In genomic region chr19:35247526-35248309, GRCh38 we compare ENCODE assay signal across 9 cellular contexts. TPM values are rescaled to one million over a fixed set of nuclear protein-coding genes. Genes with fewer than 3 reads are reported as not detected.
DNase-seq lines count a peak whose midpoint lies in the region; TF ChIP-seq lines count a peak whose summit lies in the region.
"Had no signal": no experiment of that assay in that cellular context is flagged by ENCODE, and none has a peak within 500 bp of the region (broad histone marks: within the 10 kb centered on the region; RNA-seq: fewer than 3 reads in every experiment).

No MANE protein-coding gene starts in this region.

- TF ChIP-seq CTCF in GM20000 (IDR thresholded peaks at IDR 0.05; ENCODE audit: extremely low read depth, missing control alignments) (peak; percentile 43), KMS-11 (conservative IDR thresholded peaks at IDR 0.05; ENCODE audit: low read depth, low read length) (peak; percentile 54), VCaP (conservative IDR thresholded peaks at IDR 0.05) (peak; percentile 78), testis (IDR thresholded peaks at IDR 0.05) (peak in 2 of 3 experiments; percentile 40 to 53)

- WGBS in testis, 2 donors: 3% methylated on average over 11 to 21 of the region's 42 CpGs

- peak overlapping the region; percentile 95 for H3K4me2 ChIP-seq in KMS-11

- H3K4me1 ChIP-seq in KMS-11 (ENCODE audit: low read depth, poor library complexity, severe bottlenecking) (peaks cover 8% of the 10 kb centered on the region), duodenal mucosa (ENCODE audit: control insufficient read depth in 1 of 2, insufficient read depth in 2 of 2, low read length in 2 of 2) (peaks cover 9 to 10% of the 10 kb centered on the region in 2 donors), mononuclear cell (ENCODE audit: insufficient read depth, low read length) (peaks cover 24% of the 10 kb centered on the region), testis (no peaks in the 10 kb centered on the region)

- peak overlapping the region; percentile 85 for H2AFZ ChIP-seq in KMS-11 (ENCODE audit: low read depth)

- no peaks in the 10 kb centered on the region for H3K9me3 ChIP-seq in duodenal mucosa (ENCODE audit: control insufficient read depth in 1 of 2, low read length in 2 of 2)
- no peaks in the 10 kb centered on the region for H3K9me3 ChIP-seq in mononuclear cell (ENCODE audit: low read depth, low read length)
- no peaks in the 10 kb centered on the region for H3K9me3 ChIP-seq in testis

- H3K79me2 ChIP-seq in KMS-11 (ENCODE audit: insufficient read depth, low read depth): no peaks in the 10 kb centered on the region

- intact Hi-C loops in testis (cut with DNase I; ENCODE audit: low total_unique reads): no loop called here

- H3K27ac ChIP-seq in KMS-11: no peak overlapping the region
- peak overlapping the region; percentile 100 for H3K27ac ChIP-seq in VCaP
- H3K27ac ChIP-seq in duodenal mucosa (ENCODE audit: low read depth, low read length): peak overlapping the region; percentile 93
- H3K27ac ChIP-seq in testis: peak overlapping the region; percentile 86 to 88
- H3K27ac ChIP-seq: HL-60 had no signal

- peaks cover 5% of the 10 kb centered on the region for H3K27me3 ChIP-seq in KMS-11 (ENCODE audit: insufficient read depth, low read depth)
- H3K27me3 ChIP-seq in duodenal mucosa (ENCODE audit: control insufficient read depth in 1 of 2, insufficient read depth in 2 of 2, low read length in 2 of 2): no peaks in the 10 kb centered on the region
- H3K27me3 ChIP-seq in mononuclear cell (ENCODE audit: insufficient read depth, low read length): peaks cover 47% of the 10 kb centered on the region
- H3K27me3 ChIP-seq in testis: no peaks in the 10 kb centered on the region

- H4K20me1 ChIP-seq in KMS-11 (ENCODE audit: insufficient read depth): no peaks in the 10 kb centered on the region

- H3K36me3 ChIP-seq in KMS-11 (ENCODE audit: insufficient read depth) (no peaks in the 10 kb centered on the region), duodenal mucosa (ENCODE audit: control insufficient read depth in 1 of 2, insufficient read depth in 2 of 2, low read length in 2 of 2) (peaks cover 0 to 12% of the 10 kb centered on the region in 2 donors), testis (ENCODE audit: low read depth, missing control alignments) (no peaks in the 10 kb centered on the region)

- no peak for TF ChIP-seq POLR2A in testis (IDR thresholded peaks at IDR 0.05)

- H3K9ac ChIP-seq in KMS-11: peak overlapping the region; percentile 19; the same call in 1 of the 2 replicates
- H3K9ac ChIP-seq in duodenal mucosa (ENCODE audit: low read depth in 1 of 2, low read length in 2 of 2): peak overlapping the region; percentile 73 to 88

- no peak overlapping the region for H3K4me3 ChIP-seq in KMS-11 (IDR thresholded peaks at IDR 0.05; ENCODE audit: insufficient read depth, low read depth, low read length)
- peak overlapping the region; percentile 77 to 90 for H3K4me3 ChIP-seq in duodenal mucosa (ENCODE audit: low read depth in 1 of 2, low read length in 2 of 2)
- H3K4me3 ChIP-seq in mononuclear cell (ENCODE audit: low read length): peak overlapping the region; percentile 47
- H3K4me3 ChIP-seq in testis: peak overlapping the region; percentile 60 to 78

- DNase-seq in COR-L47 (lab: John Stamatoyannopoulos, UW): peak; percentile 96
- DNase-seq in GM20000 (ENCODE audit: low spot score): peak; percentile 85
- DNase-seq in testis: peak; percentile 88
- DNase-seq in dedifferentiated amniotic fluid mesenchymal stem cell (ENCODE audit: extremely low spot score): no peak

RNA-seq across cellular contexts. Expression of gene LSR, which starts 1.1 kb away (rescaled TPM):
- total RNA-seq in mononuclear cell (13.1 TPM), testis (100 to 1,000 TPM; 154 to 195 TPM)
- polyA plus RNA-seq in testis (ENCODE audit: insufficient read depth, low read depth, low replicate concordance): 85.7 TPM

RNA-seq across cellular contexts. Expression of gene FAM187B, which starts 19.2 kb away (rescaled TPM):
- total RNA-seq in mononuclear cell (0.21 TPM), testis (100 to 1,000 TPM in 1 of 2 donors, 10 to 100 TPM in 1; 18.4 to 105 TPM)
- polyA plus RNA-seq in testis (ENCODE audit: insufficient read depth, low read depth, low replicate concordance): 79.2 TPM

RNA-seq across cellular contexts. Expression of gene USF2, which starts 21.0 kb away (rescaled TPM):
- total RNA-seq in mononuclear cell (117 TPM), testis (100 to 1,000 TPM; 105 to 123 TPM)
- 83.1 TPM for polyA plus RNA-seq in testis (ENCODE audit: insufficient read depth, low read depth, low replicate concordance)

RNA-seq across cellular contexts. Expression of gene HAMP, which starts 34.6 kb away (rescaled TPM):
- total RNA-seq in mononuclear cell: 0.31 TPM
- not detected for total RNA-seq in testis
- 1.6 TPM for polyA plus RNA-seq in testis (ENCODE audit: insufficient read depth, low read depth, low replicate concordance)

RNA-seq across cellular contexts. Expression of gene MAG, which starts 44.2 kb away (rescaled TPM):
- total RNA-seq in mononuclear cell: not detected
- total RNA-seq in testis: 10 to 100 TPM; 10.8 to 18.4 TPM
- 5.4 TPM for polyA plus RNA-seq in testis (ENCODE audit: insufficient read depth, low read depth, low replicate concordance)

Comparison
In these comparisons a context has a peak if more than half of its experiments do, and no peak if none do; other contexts are left out.
1. RNA of gene LSR, which starts 1.1 kb away (total RNA-seq): 154 to 195 TPM in testis; 13.1 TPM in mononuclear cell (single experiment); every median in the first group is over 10 times any median in the second.
2. RNA of gene FAM187B, which starts 19.2 kb away (total RNA-seq): 18.4 to 105 TPM in testis; 0.21 TPM in mononuclear cell (single experiment); every median in the first group is over 10 times any median in the second.
3. Peak in every context shown above with its lines, with median percentiles within 50 percentile points of each other: CTCF ChIP-seq.